In the genomic region with DNA sequence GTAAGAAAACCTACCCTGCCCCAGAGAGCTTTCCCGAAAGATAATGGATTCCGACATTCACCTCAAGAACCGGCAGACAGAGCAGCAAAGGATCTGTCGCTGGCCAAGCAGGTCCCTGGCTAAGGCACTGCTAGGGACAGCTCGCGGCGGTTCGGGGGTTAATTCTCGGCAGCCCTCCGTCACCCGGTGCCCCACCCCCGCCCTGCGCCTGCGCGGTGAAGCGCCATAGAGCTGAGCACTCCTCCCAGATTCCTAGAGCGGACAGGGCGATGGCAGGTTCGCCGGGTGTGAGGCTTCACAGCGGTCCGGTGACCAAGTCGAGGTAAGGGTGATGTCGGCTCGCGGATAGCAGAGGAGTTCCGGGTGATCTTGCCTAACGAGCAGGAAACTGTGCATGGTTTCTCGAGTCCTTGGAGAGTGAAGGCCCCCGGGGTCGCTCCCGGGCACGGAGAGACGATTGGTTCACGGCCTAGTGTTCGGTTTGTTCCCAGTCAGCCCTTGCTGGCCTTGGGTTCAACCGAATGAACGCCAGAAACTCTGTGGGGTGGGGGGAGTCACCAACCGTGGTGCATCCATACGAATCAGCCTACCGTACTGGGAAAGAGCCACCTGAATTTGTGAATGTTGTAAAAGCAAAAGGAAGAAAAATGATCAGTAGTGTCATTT, we compare ENCODE assay signal across 1 cellular context.
A peak's percentile ranks its signal among the peaks of the same experiment; 100 is the strongest.
TF ChIP-seq lines count a peak whose summit lies in the region.

A gene (minus strand): TSS at position 160 of the 666 bp plus-strand sequence. CDS start 25,877 bp downstream, outside the sequence.

TF ChIP-seq in HEK293, 187 proteins besides CTCF, POLR2A, EP300 and RAD21 (continued from another document):
- TF ChIP-seq, protein P1, sequence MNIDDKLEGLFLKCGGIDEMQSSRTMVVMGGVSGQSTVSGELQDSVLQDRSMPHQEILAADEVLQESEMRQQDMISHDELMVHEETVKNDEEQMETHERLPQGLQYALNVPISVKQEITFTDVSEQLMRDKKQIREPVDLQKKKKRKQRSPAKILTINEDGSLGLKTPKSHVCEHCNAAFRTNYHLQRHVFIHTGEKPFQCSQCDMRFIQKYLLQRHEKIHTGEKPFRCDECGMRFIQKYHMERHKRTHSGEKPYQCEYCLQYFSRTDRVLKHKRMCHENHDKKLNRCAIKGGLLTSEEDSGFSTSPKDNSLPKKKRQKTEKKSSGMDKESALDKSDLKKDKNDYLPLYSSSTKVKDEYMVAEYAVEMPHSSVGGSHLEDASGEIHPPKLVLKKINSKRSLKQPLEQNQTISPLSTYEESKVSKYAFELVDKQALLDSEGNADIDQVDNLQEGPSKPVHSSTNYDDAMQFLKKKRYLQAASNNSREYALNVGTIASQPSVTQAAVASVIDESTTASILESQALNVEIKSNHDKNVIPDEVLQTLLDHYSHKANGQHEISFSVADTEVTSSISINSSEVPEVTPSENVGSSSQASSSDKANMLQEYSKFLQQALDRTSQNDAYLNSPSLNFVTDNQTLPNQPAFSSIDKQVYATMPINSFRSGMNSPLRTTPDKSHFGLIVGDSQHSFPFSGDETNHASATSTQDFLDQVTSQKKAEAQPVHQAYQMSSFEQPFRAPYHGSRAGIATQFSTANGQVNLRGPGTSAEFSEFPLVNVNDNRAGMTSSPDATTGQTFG (tag by site-specific recombination; IDR thresholded peaks at IDR 0.05; ENCODE audit: borderline replicate concordance): no peak
- no peak for TF ChIP-seq ZNF776 (tag by site-specific recombination; IDR thresholded peaks at IDR 0.05; ENCODE audit: borderline replicate concordance)
- TF ChIP-seq, protein P2, sequence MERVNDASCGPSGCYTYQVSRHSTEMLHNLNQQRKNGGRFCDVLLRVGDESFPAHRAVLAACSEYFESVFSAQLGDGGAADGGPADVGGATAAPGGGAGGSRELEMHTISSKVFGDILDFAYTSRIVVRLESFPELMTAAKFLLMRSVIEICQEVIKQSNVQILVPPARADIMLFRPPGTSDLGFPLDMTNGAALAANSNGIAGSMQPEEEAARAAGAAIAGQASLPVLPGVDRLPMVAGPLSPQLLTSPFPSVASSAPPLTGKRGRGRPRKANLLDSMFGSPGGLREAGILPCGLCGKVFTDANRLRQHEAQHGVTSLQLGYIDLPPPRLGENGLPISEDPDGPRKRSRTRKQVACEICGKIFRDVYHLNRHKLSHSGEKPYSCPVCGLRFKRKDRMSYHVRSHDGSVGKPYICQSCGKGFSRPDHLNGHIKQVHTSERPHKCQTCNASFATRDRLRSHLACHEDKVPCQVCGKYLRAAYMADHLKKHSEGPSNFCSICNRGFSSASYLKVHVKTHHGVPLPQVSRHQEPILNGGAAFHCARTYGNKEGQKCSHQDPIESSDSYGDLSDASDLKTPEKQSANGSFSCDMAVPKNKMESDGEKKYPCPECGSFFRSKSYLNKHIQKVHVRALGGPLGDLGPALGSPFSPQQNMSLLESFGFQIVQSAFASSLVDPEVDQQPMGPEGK (tag by site-specific recombination; IDR thresholded peaks at IDR 0.05): peak; percentile 67
- TF ChIP-seq ZFHX2 (tag by site-specific recombination; conservative IDR thresholded peaks at IDR 0.05): peak; percentile 69
- TF ChIP-seq ZNF121 (tag by site-specific recombination; IDR thresholded peaks at IDR 0.05): no peak
